ENCODE assay signal across 3 cellular contexts in the genomic region with DNA sequence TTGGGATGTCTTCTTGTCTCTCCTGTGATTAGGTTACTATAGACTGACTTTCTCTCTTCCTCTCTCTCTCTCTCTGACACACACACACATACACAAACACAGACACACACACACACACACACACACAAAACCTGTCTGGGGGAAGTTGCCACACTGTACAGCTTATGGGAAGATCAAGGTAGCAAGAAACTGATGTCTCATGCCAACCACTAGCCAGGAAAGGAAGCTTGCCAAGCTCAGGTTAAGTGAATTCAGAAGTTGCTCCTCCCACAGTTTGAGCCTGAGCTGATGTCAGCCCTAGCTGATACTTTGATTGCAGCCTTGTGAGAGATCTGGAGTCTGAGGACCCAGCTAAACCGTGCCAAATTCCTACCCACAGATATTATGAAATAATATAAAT.
TF ChIP-seq lines count a peak whose summit lies in the region.

No MANE protein-coding gene starts in this region.

TF ChIP-seq in GM23338, 12 proteins besides CTCF, POLR2A, EP300 and RAD21 (continues in another document):
- TF ChIP-seq EZH2phosphoT487 (IDR thresholded peaks at IDR 0.05; ENCODE audit: unreplicated experiment) (no peak), CREB1 (CRISPR knock-in tag; IDR thresholded peaks at IDR 0.05; ENCODE audit: low read depth) (no peak), JUNB (IDR thresholded peaks at IDR 0.05; ENCODE audit: unreplicated experiment) (no peak), ZNF114 (CRISPR knock-in tag; IDR thresholded peaks at IDR 0.05) (no peak), ETS1 (IDR thresholded peaks at IDR 0.05) (no peak), NANOG (IDR thresholded peaks at IDR 0.05; ENCODE audit: borderline replicate concordance) (no peak), ZNF331 (CRISPR knock-in tag; IDR thresholded peaks at IDR 0.05; ENCODE audit: low read depth) (no peak)

TF ChIP-seq in IMR-90, 13 proteins besides CTCF, POLR2A, EP300 and RAD21:
- TF ChIP-seq RFX5 (IDR thresholded peaks at IDR 0.05; ENCODE audit: low read depth, low read length) (no peak), SMC3 (IDR thresholded peaks at IDR 0.05; ENCODE audit: low read depth, low read length) (no peak), NFE2L2 (IDR thresholded peaks at IDR 0.05; ENCODE audit: low read depth, low read length) (no peak), MXI1 (IDR thresholded peaks at IDR 0.05; ENCODE audit: borderline replicate concordance, low read depth, low read length) (no peak), RCOR1 (IDR thresholded peaks at IDR 0.05; ENCODE audit: insufficient replicate concordance, low read length) (no peak), BHLHE40 (IDR thresholded peaks at IDR 0.05; ENCODE audit: low read depth, low read length) (no peak), FOS (IDR thresholded peaks at IDR 0.05; ENCODE audit: low read depth, low read length) (no peak), CEBPB (IDR thresholded peaks at IDR 0.05; ENCODE audit: low read depth, low read length) (no peak), ELK1 (IDR thresholded peaks at IDR 0.05; ENCODE audit: borderline replicate concordance, low read depth, low read length) (no peak), MAFK (IDR thresholded peaks at IDR 0.05; ENCODE audit: low read depth, low read length) (no peak)
- TF ChIP-seq, protein P1, sequence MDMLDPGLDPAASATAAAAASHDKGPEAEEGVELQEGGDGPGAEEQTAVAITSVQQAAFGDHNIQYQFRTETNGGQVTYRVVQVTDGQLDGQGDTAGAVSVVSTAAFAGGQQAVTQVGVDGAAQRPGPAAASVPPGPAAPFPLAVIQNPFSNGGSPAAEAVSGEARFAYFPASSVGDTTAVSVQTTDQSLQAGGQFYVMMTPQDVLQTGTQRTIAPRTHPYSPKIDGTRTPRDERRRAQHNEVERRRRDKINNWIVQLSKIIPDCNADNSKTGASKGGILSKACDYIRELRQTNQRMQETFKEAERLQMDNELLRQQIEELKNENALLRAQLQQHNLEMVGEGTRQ (IDR thresholded peaks at IDR 0.05; ENCODE audit: low read depth, low read length) = no peak

TF ChIP-seq in H1, 55 proteins besides CTCF, POLR2A, EP300 and RAD21:
- TF ChIP-seq TCF12 (IDR thresholded peaks at IDR 0.05; ENCODE audit: low read depth, low read length) (no peak), GTF2F1 (IDR thresholded peaks at IDR 0.05; ENCODE audit: borderline replicate concordance, low read depth, low read length) (no peak), KDM1A (IDR thresholded peaks at IDR 0.05; ENCODE audit: borderline replicate concordance, low read length) (no peak), ATF3 (IDR thresholded peaks at IDR 0.05; ENCODE audit: insufficient read depth, low read depth, low read length) (no peak), POLR2AphosphoS5 (IDR thresholded peaks at IDR 0.05; ENCODE audit: low read depth, low read length) (no peak), CREB1 (IDR thresholded peaks at IDR 0.05) (no peak)
